Comparison of ENCODE assay signal across 1 cellular context in genomic region chr9:126367139-126367538, GRCh38.
TF ChIP-seq lines count a peak whose summit lies in the region.

No MANE protein-coding gene starts in this region.

TF ChIP-seq in WTC11, 78 proteins besides CTCF, POLR2A, EP300 and RAD21 (continued from another document):
- TF ChIP-seq, protein P1, sequence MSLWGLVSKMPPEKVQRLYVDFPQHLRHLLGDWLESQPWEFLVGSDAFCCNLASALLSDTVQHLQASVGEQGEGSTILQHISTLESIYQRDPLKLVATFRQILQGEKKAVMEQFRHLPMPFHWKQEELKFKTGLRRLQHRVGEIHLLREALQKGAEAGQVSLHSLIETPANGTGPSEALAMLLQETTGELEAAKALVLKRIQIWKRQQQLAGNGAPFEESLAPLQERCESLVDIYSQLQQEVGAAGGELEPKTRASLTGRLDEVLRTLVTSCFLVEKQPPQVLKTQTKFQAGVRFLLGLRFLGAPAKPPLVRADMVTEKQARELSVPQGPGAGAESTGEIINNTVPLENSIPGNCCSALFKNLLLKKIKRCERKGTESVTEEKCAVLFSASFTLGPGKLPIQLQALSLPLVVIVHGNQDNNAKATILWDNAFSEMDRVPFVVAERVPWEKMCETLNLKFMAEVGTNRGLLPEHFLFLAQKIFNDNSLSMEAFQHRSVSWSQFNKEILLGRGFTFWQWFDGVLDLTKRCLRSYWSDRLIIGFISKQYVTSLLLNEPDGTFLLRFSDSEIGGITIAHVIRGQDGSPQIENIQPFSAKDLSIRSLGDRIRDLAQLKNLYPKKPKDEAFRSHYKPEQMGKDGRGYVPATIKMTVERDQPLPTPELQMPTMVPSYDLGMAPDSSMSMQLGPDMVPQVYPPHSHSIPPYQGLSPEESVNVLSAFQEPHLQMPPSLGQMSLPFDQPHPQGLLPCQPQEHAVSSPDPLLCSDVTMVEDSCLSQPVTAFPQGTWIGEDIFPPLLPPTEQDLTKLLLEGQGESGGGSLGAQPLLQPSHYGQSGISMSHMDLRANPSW (CRISPR knock-in tag; conservative IDR thresholded peaks at IDR 0.05; ENCODE audit: low read depth), result no peak
- TF ChIP-seq RORB (CRISPR knock-in tag; IDR thresholded peaks at IDR 0.05), result no peak
- TF ChIP-seq, protein P2, sequence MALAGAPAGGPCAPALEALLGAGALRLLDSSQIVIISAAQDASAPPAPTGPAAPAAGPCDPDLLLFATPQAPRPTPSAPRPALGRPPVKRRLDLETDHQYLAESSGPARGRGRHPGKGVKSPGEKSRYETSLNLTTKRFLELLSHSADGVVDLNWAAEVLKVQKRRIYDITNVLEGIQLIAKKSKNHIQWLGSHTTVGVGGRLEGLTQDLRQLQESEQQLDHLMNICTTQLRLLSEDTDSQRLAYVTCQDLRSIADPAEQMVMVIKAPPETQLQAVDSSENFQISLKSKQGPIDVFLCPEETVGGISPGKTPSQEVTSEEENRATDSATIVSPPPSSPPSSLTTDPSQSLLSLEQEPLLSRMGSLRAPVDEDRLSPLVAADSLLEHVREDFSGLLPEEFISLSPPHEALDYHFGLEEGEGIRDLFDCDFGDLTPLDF (CRISPR knock-in tag; IDR thresholded peaks at IDR 0.05), result no peak
- TF ChIP-seq, protein P3, sequence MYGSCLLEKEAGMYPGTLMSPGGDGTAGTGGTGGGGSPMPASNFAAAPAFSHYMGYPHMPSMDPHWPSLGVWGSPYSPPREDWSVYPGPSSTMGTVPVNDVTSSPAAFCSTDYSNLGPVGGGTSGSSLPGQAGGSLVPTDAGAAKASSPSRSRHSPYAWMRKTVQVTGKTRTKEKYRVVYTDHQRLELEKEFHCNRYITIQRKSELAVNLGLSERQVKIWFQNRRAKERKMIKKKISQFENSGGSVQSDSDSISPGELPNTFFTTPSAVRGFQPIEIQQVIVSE (CRISPR knock-in tag; IDR thresholded peaks at IDR 0.05; ENCODE audit: borderline replicate concordance), result no peak
- TF ChIP-seq, protein P4, sequence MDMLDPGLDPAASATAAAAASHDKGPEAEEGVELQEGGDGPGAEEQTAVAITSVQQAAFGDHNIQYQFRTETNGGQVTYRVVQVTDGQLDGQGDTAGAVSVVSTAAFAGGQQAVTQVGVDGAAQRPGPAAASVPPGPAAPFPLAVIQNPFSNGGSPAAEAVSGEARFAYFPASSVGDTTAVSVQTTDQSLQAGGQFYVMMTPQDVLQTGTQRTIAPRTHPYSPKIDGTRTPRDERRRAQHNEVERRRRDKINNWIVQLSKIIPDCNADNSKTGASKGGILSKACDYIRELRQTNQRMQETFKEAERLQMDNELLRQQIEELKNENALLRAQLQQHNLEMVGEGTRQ (CRISPR knock-in tag; IDR thresholded peaks at IDR 0.05), result no peak
- TF ChIP-seq MXD4 (CRISPR knock-in tag; IDR thresholded peaks at IDR 0.05; ENCODE audit: borderline replicate concordance), result no peak
- TF ChIP-seq ETV6 (CRISPR knock-in tag; IDR thresholded peaks at IDR 0.05), result no peak
- TF ChIP-seq SOX15 (CRISPR knock-in tag; IDR thresholded peaks at IDR 0.05), result no peak
TF ChIP-seq in WTC11: peak in this region for 0.
